11 cellular contexts compared by ENCODE assay signal in genomic region chr12:10607885-10608458, GRCh38. TPM values are rescaled to one million over a fixed set of nuclear protein-coding genes. Genes with fewer than 3 reads are reported as not detected.
DNase-seq lines count a peak whose midpoint lies in the region; ATAC-seq, FAIRE-seq and TF ChIP-seq lines count a peak whose summit lies in the region.
"Had no signal": no experiment of that assay in that cellular context is flagged by ENCODE, and none has a peak within 500 bp of the region (broad histone marks: within the 10 kb centered on the region; RNA-seq: fewer than 3 reads in every experiment).

No MANE protein-coding gene starts in this region.

- no peak overlapping the region for H3K4me3 ChIP-seq in H1 (ENCODE audit: extremely low read depth in 1 of 4, insufficient read depth in 2 of 4, low read depth in 3 of 4, low read length in 4 of 4)
- H3K4me3 ChIP-seq: gastrocnemius medialis had no signal

- no peak overlapping the region for H2BK120ac ChIP-seq in H1 (replicated peaks; ENCODE audit: low read depth, low read length)

- H3K27ac Mint-ChIP-seq in type B pancreatic cell, result no peak overlapping the region
- H3K27ac Mint-ChIP-seq: T-helper 1 cell treated with Interleukin-12 subunit alpha and Interleukin-12 subunit beta and Interleukin-4 antibody, amounts not matched to agents 30 μg/mL and 1 μg/mL, for 36 hours had no signal

- H2BK12ac ChIP-seq in H1 (ENCODE audit: low read depth, low read length), result no peak overlapping the region

- peak; percentile 4 to 41; a peak in 1 of 4 replicates for TF ChIP-seq RAD21 in H1 (IDR thresholded peaks at IDR 0.05 in 1 of 2, conservative IDR thresholded peaks at IDR 0.05 in 1 of 2; ENCODE audit: low read depth in 2 of 2, low read length in 2 of 2)

- WGBS in H1 (ENCODE audit: extremely low coverage in 1 of 2, insufficient coverage in 1 of 2, insufficient read length in 1 of 2, insufficient replicate concordance in 2 of 2, low coverage in 1 of 2, low lambda C conversion rate in 2 of 2, missing lambda C conversion rate in 1 of 2), 2 experiments, result 92% methylated on average over 3 of the region's 3 CpGs; no CpG with 5 or more reads in 1 of the 2 experiments

- no peak overlapping the region for H3K23ac ChIP-seq in H1 (ENCODE audit: insufficient read length)

- H3K56ac ChIP-seq in H1 (replicated peaks; ENCODE audit: insufficient read length, low read depth, low read length), result no peak overlapping the region

- H3K4me1 Mint-ChIP-seq in type B pancreatic cell (ENCODE audit: unreplicated experiment), result peaks cover 4% of the 10 kb centered on the region

- H4K8ac ChIP-seq in H1 (ENCODE audit: extremely low read depth, insufficient read depth, low read length), result no peak overlapping the region

- H2BK20ac ChIP-seq in H1 (ENCODE audit: low read length), result no peak overlapping the region

- peaks cover 46% of the 10 kb centered on the region for H3K36me3 Mint-ChIP-seq in type B pancreatic cell

- H4K5ac ChIP-seq in H1 (ENCODE audit: insufficient read length, low read depth, low read length), result no peak overlapping the region

- H2BK5ac ChIP-seq in H1 (ENCODE audit: low read depth, low read length), result no peak overlapping the region

- DNase-seq in stimulated activated CD4-positive, alpha-beta T cell treated with anti-CD3 and anti-CD28 coated beads, Interleukin-4, amount 100 ng/mL, for 1 hour, result peak; percentile 2
- DNase-seq in stimulated activated CD4-positive, alpha-beta T cell treated with anti-CD3 and anti-CD28 coated beads, Interleukin-4, amount 100 ng/mL, for 4 hours, result no peak
- DNase-seq in NAMALWA (ENCODE audit: low spot score) (peak; percentile 14), H1 (ENCODE audit: low read depth in 1 of 2, low spot score in 2 of 2) (no peak), type B pancreatic cell (ENCODE audit: extremely low spot score, unreplicated experiment) (no peak), cortex of kidney (lab: John Stamatoyannopoulos, UW) (no peak)
- DNase-seq: gastrocnemius medialis, NCI-H187 treated with DMSO at 0.1 percent for 48 hours had no signal

- no peak overlapping the region for H3K9ac ChIP-seq in H1 (replicated peaks in 1 of 4; ENCODE audit: extremely low read depth in 1 of 4, low read depth in 3 of 4, low read length in 3 of 4)

- no peaks in the 10 kb centered on the region for H3K79me1 ChIP-seq in H1 (ENCODE audit: low read depth, low read length)

- H3K27me3 ChIP-seq in H1 (replicated peaks in 1 of 4; ENCODE audit: control insufficient read depth in 3 of 4, extremely low read depth in 1 of 4, insufficient read depth in 3 of 4, low read length in 3 of 4), result no peaks in the 10 kb centered on the region
- H3K27me3 ChIP-seq: gastrocnemius medialis had no signal

- TF ChIP-seq EP300 in H1 (IDR thresholded peaks at IDR 0.05; ENCODE audit: borderline replicate concordance in 1 of 2, low read depth in 2 of 2, low read length in 2 of 2), result no peak

- FAIRE-seq in H1 (lab: Jason Lieb, UNC), result no peak

- no peaks in the 10 kb centered on the region for H3K9me3 Mint-ChIP-seq in type B pancreatic cell
- H3K9me3 Mint-ChIP-seq: T-helper 1 cell treated with Interleukin-12 subunit alpha and Interleukin-12 subunit beta and Interleukin-4 antibody, amounts not matched to agents 30 μg/mL and 1 μg/mL, for 36 hours had no signal

- H3K14ac ChIP-seq in H1 (ENCODE audit: insufficient read length), result no peak overlapping the region

- H2AK5ac ChIP-seq in H1 (ENCODE audit: low read depth, low read length), result no peak overlapping the region

- POLR2A ChIA-PET in H1 (lab: Charles Lee; ENCODE audit: partially characterized antibody), result interaction anchor here (0.6 to 0.8 kb wide), 2 partner anchors 28 to 111 kb away, joined by 3 to 7 read pairs; no protein-coding TSS in a partner anchor

- no peak overlapping the region for H4K91ac ChIP-seq in H1 (replicated peaks; ENCODE audit: insufficient read length, low read length)

- H3K79me2 ChIP-seq in H1 (ENCODE audit: control insufficient read depth in 1 of 2, insufficient read depth in 2 of 2, low read length in 2 of 2), result peaks cover 3 to 23% of the 10 kb centered on the region in 2 experiments; a peak in 3 of 4 replicates

- no peak overlapping the region for H2BK15ac ChIP-seq in H1 (ENCODE audit: low read length)

- no peak overlapping the region for H3K4me3 Mint-ChIP-seq in type B pancreatic cell
- H3K4me3 Mint-ChIP-seq: T-helper 1 cell treated with Interleukin-12 subunit alpha and Interleukin-12 subunit beta and Interleukin-4 antibody, amounts not matched to agents 30 μg/mL and 1 μg/mL, for 36 hours had no signal

- no peak overlapping the region for H3K4me2 ChIP-seq in H1 (ENCODE audit: insufficient read depth in 1 of 2, low read depth in 2 of 2, low read length in 2 of 2)

- TF ChIP-seq POLR2A in H1 (IDR thresholded peaks at IDR 0.05; ENCODE audit: control extremely low read depth in 1 of 2, low read depth in 2 of 2, low read length in 2 of 2), result no peak

- no peaks in the 10 kb centered on the region for H3K27me3 Mint-ChIP-seq in type B pancreatic cell

- H3K18ac ChIP-seq in H1 (ENCODE audit: extremely low read depth, low read length), result no peak overlapping the region

- H3K4ac ChIP-seq in H1 (replicated peaks; ENCODE audit: insufficient read length, low read depth, low read length), result no peak overlapping the region

- peaks cover 0 to 2% of the 10 kb centered on the region in 2 experiments for H4K20me1 ChIP-seq in H1 (replicated peaks in 1 of 2; ENCODE audit: control insufficient read depth in 1 of 2, insufficient read depth in 2 of 2, low read length in 2 of 2)

- H3K4me1 ChIP-seq in H1 (replicated peaks in 1 of 4; ENCODE audit: control insufficient read depth in 3 of 4, insufficient read depth in 4 of 4, low read length in 3 of 4), result no peaks in the 10 kb centered on the region; a peak in 1 of 7 replicates

- peaks cover 3% of the 10 kb centered on the region for H3K23me2 ChIP-seq in H1 (ENCODE audit: low read depth, low read length)

- no peak overlapping the region for H2AFZ ChIP-seq in H1 (ENCODE audit: low read length)

- H3K27ac ChIP-seq in H1 (ENCODE audit: low read depth, low read length), result no peak overlapping the region
- H3K27ac ChIP-seq: gastrocnemius medialis had no signal

- TF ChIP-seq CTCF in H1 (IDR thresholded peaks at IDR 0.05; ENCODE audit: control extremely low read depth in 1 of 3, insufficient read depth in 1 of 3, low read depth in 1 of 3, low read length in 3 of 3) (peak in 1 of 3 experiments; percentile 22; a peak in 1 of 4 replicates), type B pancreatic cell (conservative IDR thresholded peaks at IDR 0.05) (peak; percentile 49)

- CTCF ChIA-PET in H1 (lab: Charles Lee; ENCODE audit: partially characterized antibody), result interaction anchor here (0.8 to 1.8 kb wide), 6 partner anchors 10 to 27 kb away, joined by 3 to 4 read pairs (median 3); no protein-coding TSS in a partner anchor

- peaks cover 0 to 71% (median 21%) of the 10 kb centered on the region in 4 experiments; a peak in 6 of 8 replicates for H3K36me3 ChIP-seq in H1 (ENCODE audit: control insufficient read depth in 2 of 4, insufficient read depth in 4 of 4, low read length in 3 of 4)

- ATAC-seq in GM21367 (IDR thresholded peaks at IDR 0.05; ENCODE audit: unreplicated experiment) (no peak), HG03571 (IDR thresholded peaks at IDR 0.05; ENCODE audit: unreplicated experiment) (no peak)
- ATAC-seq: gastrocnemius medialis had no signal

- no peaks in the 10 kb centered on the region for H3K9me3 ChIP-seq in H1 (ENCODE audit: insufficient read depth in 2 of 2, low read depth in 1 of 2, low read length in 1 of 2)
- H3K9me3 ChIP-seq: gastrocnemius medialis had no signal

TF ChIP-seq in H1, 55 proteins besides CTCF, POLR2A, EP300 and RAD21 (continues in another document):
- TF ChIP-seq SIN3A (conservative IDR thresholded peaks at IDR 0.05 in 1 of 2, IDR thresholded peaks at IDR 0.05 in 1 of 2; ENCODE audit: low read depth in 1 of 2, low read length in 2 of 2), result no peak
- TF ChIP-seq CBX8 (IDR thresholded peaks at IDR 0.05; ENCODE audit: borderline replicate concordance, low read depth, low read length), result no peak
- TF ChIP-seq MAFK (IDR thresholded peaks at IDR 0.05; ENCODE audit: low read depth, low read length), result no peak
- TF ChIP-seq TAF7 (optimal IDR thresholded peaks at IDR 0.05; ENCODE audit: borderline replicate concordance, low read depth, low read length), result no peak
- no peak for TF ChIP-seq SP1 (IDR thresholded peaks at IDR 0.05; ENCODE audit: low read depth, low read length)
- no peak for TF ChIP-seq EGR1 (IDR thresholded peaks at IDR 0.05; ENCODE audit: borderline replicate concordance, low read depth, low read length)
- no peak for TF ChIP-seq ASH2L (IDR thresholded peaks at IDR 0.05; ENCODE audit: low read length)
- no peak for TF ChIP-seq POU5F1 (IDR thresholded peaks at IDR 0.05; ENCODE audit: low read depth, low read length)
- no peak for TF ChIP-seq FOSL1 (IDR thresholded peaks at IDR 0.05; ENCODE audit: insufficient read depth, low read depth, low read length)
- no peak for TF ChIP-seq SIRT6 (IDR thresholded peaks at IDR 0.05; ENCODE audit: low read length)
- TF ChIP-seq ATF3 (IDR thresholded peaks at IDR 0.05; ENCODE audit: insufficient read depth, low read depth, low read length), result no peak
- no peak for TF ChIP-seq RBBP5 (IDR thresholded peaks at IDR 0.05; ENCODE audit: borderline replicate concordance, low read depth, low read length)

RNA-seq across cellular contexts. Expression of gene MAGOHB, which starts 5.4 kb away (rescaled TPM):
- total RNA-seq in H1 (2021; fragmentation: NEBNext Ultra II Directional; extraction: Animal tissue kit (Norgen Biotek cat#: 25700)), result 51.9 and 53.7 TPM in 2 replicates
- polyA plus RNA-seq in H1 (2011; rRNA removed), result 6.6 and 21.5 TPM in 2 replicates
- polyA plus RNA-seq in H1 (2011; cell fraction: cytosol; rRNA removed), result 23.5 TPM
- polyA plus RNA-seq in H1 (2011; cell fraction: nucleus; rRNA removed), result 3.8 TPM
- polyA plus RNA-seq in H1 (2012, experiment 1 of 2), result 38.7 to 51.8 TPM (median 45.4 TPM) in 4 replicates
- polyA plus RNA-seq in H1 (2012, experiment 2 of 2), result 10.9 TPM
- polyA plus RNA-seq in H1 (2013, experiment 1 of 2), result 33.3 TPM
- 36.7 TPM for polyA plus RNA-seq in H1 (2013, experiment 2 of 2)
- 12.0 and 12.1 TPM in 2 replicates for polyA minus RNA-seq in H1 (2011; rRNA and poly(A)+ RNA removed)
- polyA minus RNA-seq in H1 (2011; cell fraction: cytosol; rRNA and poly(A)+ RNA removed), result 7.5 TPM
- 45.9 TPM for polyA minus RNA-seq in H1 (2011; cell fraction: nucleus; rRNA and poly(A)+ RNA removed)
- total RNA-seq in type B pancreatic cell (ENCODE audit: low replicate concordance), result 39.6 and 57.6 TPM in 2 replicates

Comparison
In these comparisons a context has a peak if more than half of its experiments do, and no peak if none do; other contexts are left out.
1. DNase-seq: peak in stimulated activated CD4-positive, alpha-beta T cell treated with anti-CD3 and anti-CD28 coated beads, Interleukin-4, amount 100 ng/mL, for 1 hour (single experiment) and NAMALWA (single experiment); none in stimulated activated CD4-positive, alpha-beta T cell treated with anti-CD3 and anti-CD28 coated beads, Interleukin-4, amount 100 ng/mL, for 4 hours (0 of 2), H1 (0 of 2), type B pancreatic cell (single experiment) and cortex of kidney (single experiment).